7 cellular contexts compared by ENCODE assay signal in genomic region chr4:128831526-128832252, GRCh38. TPM values are rescaled to one million over a fixed set of nuclear protein-coding genes. Genes with fewer than 3 reads are reported as not detected.
DNase-seq lines count a peak whose midpoint lies in the region; ATAC-seq and TF ChIP-seq lines count a peak whose summit lies in the region.

No MANE protein-coding gene starts in this region.

- intact Hi-C loops in activated T-helper 1 cell treated with anti-CD3 and anti-CD28 coated beads, Interleukin-12 subunit alpha, Interleukin-12 subunit beta, Interleukin-2, Interleukin-4 antibody, amounts not matched to agents 30 ng/mL and 10 ng/mL and 1 ng/mL, durations not matched to agents 14 hours and 24 hours and 36 hours (cut with micrococcal nuclease) = no loop called here
- intact Hi-C loops in mucosa of descending colon (cut with DNase I, micrococcal nuclease) = no loop called here
- intact Hi-C loops in ascending aorta (cut with DNase I) = no loop called here
- intact Hi-C loops in PC-3 (cut with micrococcal nuclease) = no loop called here

- CTCF ChIA-PET in PC-3 (lab: Charles Lee) = no interaction called here

- H3K4me3 ChIP-seq in mucosa of descending colon = no peak overlapping the region
- no peak overlapping the region for H3K4me3 ChIP-seq in ascending aorta
- no peak overlapping the region for H3K4me3 ChIP-seq in PC-3 (ENCODE audit: low read length)

- H3K79me2 ChIP-seq in PC-3 (ENCODE audit: low read length) = peaks cover 67% of the 10 kb centered on the region

- peak overlapping the region in 1 of 2 donors; percentile 18 for H3K27ac ChIP-seq in ascending aorta
- H3K27ac ChIP-seq in PC-3 (ENCODE audit: low read length) = no peak overlapping the region

- peaks cover 29% of the 10 kb centered on the region for H3K36me3 Mint-ChIP-seq in activated T-helper 1 cell treated with anti-CD3 and anti-CD28 coated beads, Interleukin-12 subunit alpha, Interleukin-12 subunit beta, Interleukin-2, Interleukin-4 antibody, amounts not matched to agents 30 ng/mL and 10 ng/mL and 1 ng/mL, durations not matched to agents 14 hours and 24 hours and 36 hours (ENCODE audit: low read depth)

- H3K27me3 ChIP-seq in ascending aorta (no peaks in the 10 kb centered on the region), PC-3 (ENCODE audit: low read length) (no peaks in the 10 kb centered on the region)

- H4K20me1 ChIP-seq in PC-3 (ENCODE audit: low read length) = no peaks in the 10 kb centered on the region

- H3K9ac ChIP-seq in PC-3 (ENCODE audit: low read length) = no peak overlapping the region

- TF ChIP-seq CTCF in mucosa of descending colon (IDR thresholded peaks at IDR 0.05) = no peak
- TF ChIP-seq CTCF in ascending aorta (IDR thresholded peaks at IDR 0.05) = no peak
- no peak for TF ChIP-seq CTCF in PC-3 (conservative IDR thresholded peaks at IDR 0.05; ENCODE audit: low read depth, low read length)

- no peak overlapping the region for H3K4me3 Mint-ChIP-seq in activated T-helper 1 cell treated with anti-CD3 and anti-CD28 coated beads, Interleukin-12 subunit alpha, Interleukin-12 subunit beta, Interleukin-2, Interleukin-4 antibody, amounts not matched to agents 30 ng/mL and 10 ng/mL and 1 ng/mL, durations not matched to agents 14 hours and 24 hours and 36 hours

- peaks cover 18% of the 10 kb centered on the region for H3K4me1 ChIP-seq in mucosa of descending colon (ENCODE audit: low read depth)
- peaks cover 16 to 30% of the 10 kb centered on the region in 2 donors for H3K4me1 ChIP-seq in ascending aorta
- no peaks in the 10 kb centered on the region for H3K4me1 ChIP-seq in PC-3 (ENCODE audit: insufficient read depth, low read length)

- H3K4me2 ChIP-seq in PC-3 (ENCODE audit: low read length) = no peak overlapping the region

- peaks cover 30% of the 10 kb centered on the region for H3K4me1 Mint-ChIP-seq in activated T-helper 1 cell treated with anti-CD3 and anti-CD28 coated beads, Interleukin-12 subunit alpha, Interleukin-12 subunit beta, Interleukin-2, Interleukin-4 antibody, amounts not matched to agents 30 ng/mL and 10 ng/mL and 1 ng/mL, durations not matched to agents 14 hours and 24 hours and 36 hours (ENCODE audit: low read depth)

- peak overlapping the region; percentile 27 for H3K27ac Mint-ChIP-seq in activated T-helper 1 cell treated with anti-CD3 and anti-CD28 coated beads, Interleukin-12 subunit alpha, Interleukin-12 subunit beta, Interleukin-2, Interleukin-4 antibody, amounts not matched to agents 30 ng/mL and 10 ng/mL and 1 ng/mL, durations not matched to agents 14 hours and 24 hours and 36 hours

- ATAC-seq in GM18907 (IDR thresholded peaks at IDR 0.05; ENCODE audit: unreplicated experiment) (peak; percentile 75), HG03097 (IDR thresholded peaks at IDR 0.05; ENCODE audit: low FRiP score, unreplicated experiment) (peak; percentile 37), mucosa of descending colon (peak; percentile 35), PC-3 (no peak)

- no peaks in the 10 kb centered on the region for H3K9me2 ChIP-seq in PC-3 (replicated peaks; ENCODE audit: low read length)

- BruUV-seq in PC-3 (replicated peaks; lab: Mats Ljungman, UMichigan) = no TSS peak

- H3K9me3 ChIP-seq in mucosa of descending colon = no peaks in the 10 kb centered on the region
- no peaks in the 10 kb centered on the region for H3K9me3 ChIP-seq in ascending aorta
- no peaks in the 10 kb centered on the region for H3K9me3 ChIP-seq in PC-3 (ENCODE audit: low read length)

- no peak overlapping the region for H2AFZ ChIP-seq in PC-3 (ENCODE audit: low read length)

- POLR2A ChIA-PET in PC-3 (lab: Charles Lee; ENCODE audit: unreplicated experiment) = no interaction called here

- H3K36me3 ChIP-seq in mucosa of descending colon (ENCODE audit: low read depth) = no peaks in the 10 kb centered on the region
- peaks cover 12 to 23% of the 10 kb centered on the region in 2 donors for H3K36me3 ChIP-seq in ascending aorta
- no peaks in the 10 kb centered on the region; the same call in 1 of the 2 replicates for H3K36me3 ChIP-seq in PC-3 (ENCODE audit: low read depth, low read length)

- H3K9me3 Mint-ChIP-seq in activated T-helper 1 cell treated with anti-CD3 and anti-CD28 coated beads, Interleukin-12 subunit alpha, Interleukin-12 subunit beta, Interleukin-2, Interleukin-4 antibody, amounts not matched to agents 30 ng/mL and 10 ng/mL and 1 ng/mL, durations not matched to agents 14 hours and 24 hours and 36 hours = no peaks in the 10 kb centered on the region

- DNase-seq in activated T-helper 1 cell treated with anti-CD3 and anti-CD28 coated beads, Interleukin-12 subunit alpha, Interleukin-12 subunit beta, Interleukin-2, Interleukin-4 antibody, amounts not matched to agents 30 ng/mL and 10 ng/mL and 1 ng/mL, durations not matched to agents 14 hours and 24 hours and 36 hours (ENCODE audit: low spot score) = no peak
- no peak for DNase-seq in mucosa of descending colon
- DNase-seq in GOT3 (lab: John Stamatoyannopoulos, UW) = no peak
- DNase-seq in ascending aorta (ENCODE audit: low spot score in 2 of 2) = no peak
- DNase-seq in PC-3 = no peak

- H3K27me3 Mint-ChIP-seq in activated T-helper 1 cell treated with anti-CD3 and anti-CD28 coated beads, Interleukin-12 subunit alpha, Interleukin-12 subunit beta, Interleukin-2, Interleukin-4 antibody, amounts not matched to agents 30 ng/mL and 10 ng/mL and 1 ng/mL, durations not matched to agents 14 hours and 24 hours and 36 hours (ENCODE audit: insufficient read depth) = no peaks in the 10 kb centered on the region

- no peaks in the 10 kb centered on the region for H3F3A ChIP-seq in PC-3 (ENCODE audit: low read length, unreplicated experiment)

RNA-seq across cellular contexts. Expression of gene JADE1, which starts 22.2 kb away (rescaled TPM):
- 38.7 and 42.4 TPM in 2 replicates for total RNA-seq in activated T-helper 1 cell treated with anti-CD3 and anti-CD28 coated beads, Interleukin-12 subunit alpha, Interleukin-12 subunit beta, Interleukin-2, Interleukin-4 antibody, amounts not matched to agents 30 ng/mL and 10 ng/mL and 1 ng/mL, durations not matched to agents 14 hours and 24 hours and 36 hours
- total RNA-seq in mucosa of descending colon (10 to 100 TPM in 2 of 3 donors, 1 to 10 TPM in 1; 8.5 to 30.9 (median 10.8) TPM), ascending aorta (33.8 TPM), PC-3 (2014; rRNA removed) (10.8 and 10.9 TPM in 2 replicates)
